Comparison of ENCODE assay signal across 8 cellular contexts in the genomic region with DNA sequence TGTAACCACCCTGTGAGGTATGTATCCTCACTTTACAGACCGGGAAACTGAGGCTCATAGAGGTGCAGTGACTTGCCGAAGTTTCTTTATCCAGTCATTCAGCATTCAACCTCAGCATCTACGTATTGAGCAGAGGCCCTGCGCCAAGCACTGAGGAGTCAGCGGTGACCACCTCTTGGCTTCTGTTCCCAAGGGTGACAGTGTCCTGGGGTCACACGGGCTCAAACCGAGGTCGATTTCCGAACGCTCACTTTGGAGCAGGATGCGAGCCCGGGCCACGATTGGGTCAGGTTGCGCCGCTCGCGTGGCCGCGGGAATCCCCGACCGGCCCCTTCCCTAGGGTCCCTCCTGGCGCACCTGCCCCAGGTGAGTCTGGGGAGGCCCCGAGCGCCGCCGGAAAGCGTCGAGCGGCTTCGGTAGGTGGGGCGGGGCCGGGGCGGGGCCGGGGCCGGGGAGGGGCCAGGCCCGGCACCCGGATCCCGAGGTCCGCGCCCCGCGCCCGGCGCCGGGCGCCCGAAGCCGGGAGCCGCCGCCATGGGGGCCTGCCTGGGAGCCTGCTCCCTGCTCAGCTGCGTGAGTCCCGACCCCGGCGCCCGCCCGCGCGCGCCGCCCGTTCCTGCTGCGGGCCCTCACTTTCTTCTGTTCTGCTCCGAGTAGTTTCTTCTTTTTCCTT. TPM values are rescaled to one million over a fixed set of nuclear protein-coding genes. Genes with fewer than 3 reads are reported as not detected.
DNase-seq lines count a peak whose midpoint lies in the region; ATAC-seq and TF ChIP-seq lines count a peak whose summit lies in the region.

A gene (plus strand): TSS at position 482 of the 673 bp plus-strand sequence. CDS start 53 bp downstream, at position 535.

- TF ChIP-seq CTCF in CD14-positive monocyte (IDR thresholded peaks at IDR 0.05) (no peak), OCI-LY1 (IDR thresholded peaks at IDR 0.05; ENCODE audit: low read length) (no peak), liver (IDR thresholded peaks at IDR 0.05; ENCODE audit: low read depth, low read length, missing input control) (no peak), thoracic aorta (IDR thresholded peaks at IDR 0.05) (no peak)

- peak within 1 kb of the TSS; percentile 86 to 100 for H3K4me3 Mint-ChIP-seq in CD14-positive monocyte
- peak within 1 kb of the TSS; percentile 77 for H3K4me3 Mint-ChIP-seq in central memory CD8-positive, alpha-beta T cell

- no peak for TF ChIP-seq RAD21 in liver (IDR thresholded peaks at IDR 0.05)

- peak within 1 kb of the TSS; percentile 69 for H3K9ac ChIP-seq in OCI-LY1 (ENCODE audit: low read length)
- H3K9ac ChIP-seq in liver (ENCODE audit: low read depth in 1 of 2, low read length in 2 of 2), result peak within 1 kb of the TSS; percentile 60 to 80

- peaks cover 49 to 67% (median 64%) of the 10 kb centered on the region in 3 donors for H3K27me3 Mint-ChIP-seq in CD14-positive monocyte (ENCODE audit: low read depth in 3 of 3)
- peaks cover 89% of the 10 kb centered on the region for H3K27me3 Mint-ChIP-seq in central memory CD8-positive, alpha-beta T cell

- H3K36me3 ChIP-seq in OCI-LY1 (ENCODE audit: insufficient read depth, low read length), result no peaks in the 10 kb centered on the region
- no peaks in the 10 kb centered on the region for H3K36me3 ChIP-seq in liver (ENCODE audit: control insufficient read depth in 4 of 4, insufficient read depth in 3 of 4, low read depth in 1 of 4, low read length in 3 of 4)
- H3K36me3 ChIP-seq in thoracic aorta, result no peaks in the 10 kb centered on the region

- no peaks in the 10 kb centered on the region for H4K20me1 ChIP-seq in OCI-LY1 (ENCODE audit: insufficient read depth, low read length)

- H3K27me3 ChIP-seq in OCI-LY1 (ENCODE audit: insufficient read depth, low read length) (peaks cover 9% of the 10 kb centered on the region), liver (ENCODE audit: control insufficient read depth in 4 of 4, insufficient read depth in 4 of 4, low read length in 3 of 4) (no peaks in the 10 kb centered on the region), thoracic aorta (replicated peaks; ENCODE audit: insufficient read depth) (no peaks in the 10 kb centered on the region)

- H3K9me3 ChIP-seq in OCI-LY1 (ENCODE audit: low read length) (no peaks in the 10 kb centered on the region), liver (ENCODE audit: control insufficient read depth in 4 of 4, low read length in 3 of 4) (no peaks in the 10 kb centered on the region), thoracic aorta (no peaks in the 10 kb centered on the region)

- H3K27ac ChIP-seq in OCI-LY1 (ENCODE audit: low read depth, low read length, poor library complexity, severe bottlenecking) (no peak within 1 kb of the TSS), liver (ENCODE audit: low read depth in 1 of 2, low read length in 2 of 2) (peak within 1 kb of the TSS; percentile 84 to 96), thoracic aorta (no peak within 1 kb of the TSS)

- peaks cover 0 to 10% (median 4%) of the 10 kb centered on the region in 7 donors for H3K9me3 Mint-ChIP-seq in CD14-positive monocyte
- H3K9me3 Mint-ChIP-seq in central memory CD8-positive, alpha-beta T cell, result no peaks in the 10 kb centered on the region

- H3K4me3 ChIP-seq in OCI-LY1 (ENCODE audit: low read depth, low read length, poor library complexity, severe bottlenecking) (peak within 1 kb of the TSS; percentile 73), liver (ENCODE audit: low read depth in 1 of 3, low read length in 3 of 3) (peak within 1 kb of the TSS; percentile 63 to 86 (median 80)), thoracic aorta (peak within 1 kb of the TSS; percentile 87)

- no peak within 1 kb of the TSS for H2AFZ ChIP-seq in OCI-LY1 (ENCODE audit: low read length)

- no peaks in the 10 kb centered on the region for H3K9me2 ChIP-seq in OCI-LY1 (ENCODE audit: low read depth, low read length)

- H3F3A ChIP-seq in OCI-LY1 (ENCODE audit: insufficient read depth, low read length), result no peaks in the 10 kb centered on the region

- intact Hi-C loops in CD14-positive monocyte (cut with micrococcal nuclease), result loop anchor here in 1 of 2 donors (10.0 kb wide), 1 partner anchor 228 kb away; no protein-coding TSS in a partner anchor

- H3K4me1 ChIP-seq in OCI-LY1 (ENCODE audit: insufficient read depth, low read length, severe bottlenecking) (peaks cover 8% of the 10 kb centered on the region), liver (ENCODE audit: control insufficient read depth in 4 of 4, insufficient read depth in 4 of 4, low read length in 3 of 4) (peaks cover 9 to 35% (median 24%) of the 10 kb centered on the region in 4 donors), thoracic aorta (ENCODE audit: control insufficient read depth in 1 of 2, low read depth in 2 of 2) (peaks cover 3 to 13% of the 10 kb centered on the region in 2 donors)

- DNase-seq in CD14-positive monocyte (ENCODE audit: low spot score) (no peak), thoracic aorta (ENCODE audit: low spot score) (no peak)
- no peak for DNase-seq in central memory CD8-positive, alpha-beta T cell (ENCODE audit: low spot score in 2 of 2)

- H3K79me2 ChIP-seq in OCI-LY1 (ENCODE audit: insufficient read depth, low read length), result no peaks in the 10 kb centered on the region

- peaks cover 19% of the 10 kb centered on the region for H3K4me1 Mint-ChIP-seq in CD14-positive monocyte
- H3K4me1 Mint-ChIP-seq in central memory CD8-positive, alpha-beta T cell, result peaks cover 6% of the 10 kb centered on the region

- peak within 1 kb of the TSS; percentile 95 for H3K4me2 ChIP-seq in OCI-LY1 (ENCODE audit: low read length)

- peak; percentile 62 for ATAC-seq in GM19324 (IDR thresholded peaks at IDR 0.05; ENCODE audit: low FRiP score, unreplicated experiment)
- peak; percentile 59 for ATAC-seq in central memory CD8-positive, alpha-beta T cell (replicated peaks; ENCODE audit: extremely low read depth, poor library complexity, severe bottlenecking)
- ATAC-seq in thoracic aorta (ENCODE audit: insufficient number of reproducible peaks, low FRiP score, low read depth), result peak; percentile 37
- ATAC-seq in HG03571 (IDR thresholded peaks at IDR 0.05; ENCODE audit: unreplicated experiment), result no peak
- ATAC-seq in HG02610 (IDR thresholded peaks at IDR 0.05; ENCODE audit: unreplicated experiment), result no peak

- H3K27ac Mint-ChIP-seq in CD14-positive monocyte, result peak within 1 kb of the TSS in 5 of 7 donors; percentile 27 to 81 (median 61)
- no peak within 1 kb of the TSS for H3K27ac Mint-ChIP-seq in central memory CD8-positive, alpha-beta T cell (ENCODE audit: low read depth)

- WGBS in liver, result 2% methylated on average over 63 of the region's 63 CpGs

- peaks cover 4 to 9% of the 10 kb centered on the region in 2 donors for H3K36me3 Mint-ChIP-seq in CD14-positive monocyte
- H3K36me3 Mint-ChIP-seq in central memory CD8-positive, alpha-beta T cell (ENCODE audit: insufficient read depth), result no peaks in the 10 kb centered on the region

TF ChIP-seq in liver, 16 proteins besides CTCF, POLR2A, EP300 and RAD21 (continues in another document):
- TF ChIP-seq SP1 (IDR thresholded peaks at IDR 0.05), result no peak
- no peak for TF ChIP-seq JUND (IDR thresholded peaks at IDR 0.05)
- no peak for TF ChIP-seq HNF4G (IDR thresholded peaks at IDR 0.05)
- no peak for TF ChIP-seq TAF1 (conservative IDR thresholded peaks at IDR 0.05)
- TF ChIP-seq, protein P1, sequence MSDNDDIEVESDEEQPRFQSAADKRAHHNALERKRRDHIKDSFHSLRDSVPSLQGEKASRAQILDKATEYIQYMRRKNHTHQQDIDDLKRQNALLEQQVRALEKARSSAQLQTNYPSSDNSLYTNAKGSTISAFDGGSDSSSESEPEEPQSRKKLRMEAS (IDR thresholded peaks at IDR 0.05), result no peak
- no peak for TF ChIP-seq YY1 (IDR thresholded peaks at IDR 0.05)
- TF ChIP-seq, protein P2, sequence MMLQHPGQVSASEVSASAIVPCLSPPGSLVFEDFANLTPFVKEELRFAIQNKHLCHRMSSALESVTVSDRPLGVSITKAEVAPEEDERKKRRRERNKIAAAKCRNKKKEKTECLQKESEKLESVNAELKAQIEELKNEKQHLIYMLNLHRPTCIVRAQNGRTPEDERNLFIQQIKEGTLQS (IDR thresholded peaks at IDR 0.05), result no peak
- TF ChIP-seq FOXA2 (IDR thresholded peaks at IDR 0.05), result no peak
- no peak for TF ChIP-seq EGR1 (IDR thresholded peaks at IDR 0.05; ENCODE audit: low read depth in 2 of 2)
- TF ChIP-seq, protein P3, sequence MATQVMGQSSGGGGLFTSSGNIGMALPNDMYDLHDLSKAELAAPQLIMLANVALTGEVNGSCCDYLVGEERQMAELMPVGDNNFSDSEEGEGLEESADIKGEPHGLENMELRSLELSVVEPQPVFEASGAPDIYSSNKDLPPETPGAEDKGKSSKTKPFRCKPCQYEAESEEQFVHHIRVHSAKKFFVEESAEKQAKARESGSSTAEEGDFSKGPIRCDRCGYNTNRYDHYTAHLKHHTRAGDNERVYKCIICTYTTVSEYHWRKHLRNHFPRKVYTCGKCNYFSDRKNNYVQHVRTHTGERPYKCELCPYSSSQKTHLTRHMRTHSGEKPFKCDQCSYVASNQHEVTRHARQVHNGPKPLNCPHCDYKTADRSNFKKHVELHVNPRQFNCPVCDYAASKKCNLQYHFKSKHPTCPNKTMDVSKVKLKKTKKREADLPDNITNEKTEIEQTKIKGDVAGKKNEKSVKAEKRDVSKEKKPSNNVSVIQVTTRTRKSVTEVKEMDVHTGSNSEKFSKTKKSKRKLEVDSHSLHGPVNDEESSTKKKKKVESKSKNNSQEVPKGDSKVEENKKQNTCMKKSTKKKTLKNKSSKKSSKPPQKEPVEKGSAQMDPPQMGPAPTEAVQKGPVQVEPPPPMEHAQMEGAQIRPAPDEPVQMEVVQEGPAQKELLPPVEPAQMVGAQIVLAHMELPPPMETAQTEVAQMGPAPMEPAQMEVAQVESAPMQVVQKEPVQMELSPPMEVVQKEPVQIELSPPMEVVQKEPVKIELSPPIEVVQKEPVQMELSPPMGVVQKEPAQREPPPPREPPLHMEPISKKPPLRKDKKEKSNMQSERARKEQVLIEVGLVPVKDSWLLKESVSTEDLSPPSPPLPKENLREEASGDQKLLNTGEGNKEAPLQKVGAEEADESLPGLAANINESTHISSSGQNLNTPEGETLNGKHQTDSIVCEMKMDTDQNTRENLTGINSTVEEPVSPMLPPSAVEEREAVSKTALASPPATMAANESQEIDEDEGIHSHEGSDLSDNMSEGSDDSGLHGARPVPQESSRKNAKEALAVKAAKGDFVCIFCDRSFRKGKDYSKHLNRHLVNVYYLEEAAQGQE (IDR thresholded peaks at IDR 0.05), result no peak

RNA-seq across cellular contexts. Expression of the gene that starts here (rescaled TPM):
- polyA plus RNA-seq in CD14-positive monocyte, result 1 to 10 TPM; 4.1 to 7.8 TPM
- 10 to 100 TPM in 1 of 2 donors, 1 to 10 TPM in 1; 4.9 to 27.8 TPM for total RNA-seq in liver
- polyA plus RNA-seq in liver, result 10 to 100 TPM; 49.6 to 66.4 TPM
- total RNA-seq in thoracic aorta, result 10 to 100 TPM in 1 of 2 donors, 1 to 10 TPM in 1; 7.6 to 12.3 TPM

Comparison
In these comparisons a context has a peak if more than half of its experiments do, and no peak if none do; other contexts are left out.
1. RNA of the gene that starts here (polyA plus RNA-seq): 49.6 to 66.4 TPM in liver; 4.1 to 7.8 TPM in CD14-positive monocyte; every median in the first group is over 4 times any median in the second.
2. ATAC-seq: peak in GM19324 (single experiment), central memory CD8-positive, alpha-beta T cell (single experiment) and thoracic aorta (single experiment); none in HG03571 (single experiment) and HG02610 (single experiment).
3. H3K27ac ChIP-seq: peak in liver (2 of 2); none in OCI-LY1 (single experiment) and thoracic aorta (0 of 2).
4. Peak in every context shown above with its lines, with median percentiles within 50 percentile points of each other: H3K4me3 ChIP-seq.